ENCODE assay signal across 2 cellular contexts in the genomic region with DNA sequence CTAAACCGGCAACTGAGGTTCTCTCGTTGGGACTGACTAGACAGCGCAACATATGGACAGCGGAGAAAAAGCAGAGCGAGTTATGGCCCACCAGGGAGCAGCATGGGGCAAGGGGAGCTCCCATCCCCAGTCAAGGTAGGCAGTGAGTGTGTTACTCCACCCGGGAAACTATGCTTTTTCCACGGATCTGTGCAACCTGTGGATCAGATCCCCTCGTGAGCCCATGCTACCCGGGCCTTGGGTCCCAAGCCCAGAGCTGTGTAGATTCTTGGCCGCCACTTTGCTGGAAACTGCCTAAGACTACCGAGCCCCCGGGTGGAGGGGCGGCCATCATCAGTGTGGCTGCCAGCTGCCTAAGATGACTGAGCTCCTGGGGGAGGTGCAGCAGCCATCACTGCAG.
TF ChIP-seq lines count a peak whose summit lies in the region.

No MANE protein-coding gene starts in this region.

TF ChIP-seq in IMR-90, 13 proteins besides CTCF, POLR2A, EP300 and RAD21 (continued from another document):
- TF ChIP-seq ELK1 (IDR thresholded peaks at IDR 0.05; ENCODE audit: borderline replicate concordance, low read depth, low read length) (no peak), RFX5 (IDR thresholded peaks at IDR 0.05; ENCODE audit: low read depth, low read length) (no peak), BHLHE40 (IDR thresholded peaks at IDR 0.05; ENCODE audit: low read depth, low read length) (no peak), MXI1 (IDR thresholded peaks at IDR 0.05; ENCODE audit: borderline replicate concordance, low read depth, low read length) (no peak), MAZ (IDR thresholded peaks at IDR 0.05; ENCODE audit: borderline replicate concordance, low read depth, low read length) (no peak), NFE2L2 (IDR thresholded peaks at IDR 0.05; ENCODE audit: low read depth, low read length) (no peak), CEBPB (IDR thresholded peaks at IDR 0.05; ENCODE audit: low read depth, low read length) (no peak), SMC3 (IDR thresholded peaks at IDR 0.05; ENCODE audit: low read depth, low read length) (no peak)
- TF ChIP-seq, protein P1, sequence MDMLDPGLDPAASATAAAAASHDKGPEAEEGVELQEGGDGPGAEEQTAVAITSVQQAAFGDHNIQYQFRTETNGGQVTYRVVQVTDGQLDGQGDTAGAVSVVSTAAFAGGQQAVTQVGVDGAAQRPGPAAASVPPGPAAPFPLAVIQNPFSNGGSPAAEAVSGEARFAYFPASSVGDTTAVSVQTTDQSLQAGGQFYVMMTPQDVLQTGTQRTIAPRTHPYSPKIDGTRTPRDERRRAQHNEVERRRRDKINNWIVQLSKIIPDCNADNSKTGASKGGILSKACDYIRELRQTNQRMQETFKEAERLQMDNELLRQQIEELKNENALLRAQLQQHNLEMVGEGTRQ (IDR thresholded peaks at IDR 0.05; ENCODE audit: low read depth, low read length): no peak

TF ChIP-seq in WTC11, 78 proteins besides CTCF, POLR2A, EP300 and RAD21 (continued from another document):
- TF ChIP-seq, protein P2, sequence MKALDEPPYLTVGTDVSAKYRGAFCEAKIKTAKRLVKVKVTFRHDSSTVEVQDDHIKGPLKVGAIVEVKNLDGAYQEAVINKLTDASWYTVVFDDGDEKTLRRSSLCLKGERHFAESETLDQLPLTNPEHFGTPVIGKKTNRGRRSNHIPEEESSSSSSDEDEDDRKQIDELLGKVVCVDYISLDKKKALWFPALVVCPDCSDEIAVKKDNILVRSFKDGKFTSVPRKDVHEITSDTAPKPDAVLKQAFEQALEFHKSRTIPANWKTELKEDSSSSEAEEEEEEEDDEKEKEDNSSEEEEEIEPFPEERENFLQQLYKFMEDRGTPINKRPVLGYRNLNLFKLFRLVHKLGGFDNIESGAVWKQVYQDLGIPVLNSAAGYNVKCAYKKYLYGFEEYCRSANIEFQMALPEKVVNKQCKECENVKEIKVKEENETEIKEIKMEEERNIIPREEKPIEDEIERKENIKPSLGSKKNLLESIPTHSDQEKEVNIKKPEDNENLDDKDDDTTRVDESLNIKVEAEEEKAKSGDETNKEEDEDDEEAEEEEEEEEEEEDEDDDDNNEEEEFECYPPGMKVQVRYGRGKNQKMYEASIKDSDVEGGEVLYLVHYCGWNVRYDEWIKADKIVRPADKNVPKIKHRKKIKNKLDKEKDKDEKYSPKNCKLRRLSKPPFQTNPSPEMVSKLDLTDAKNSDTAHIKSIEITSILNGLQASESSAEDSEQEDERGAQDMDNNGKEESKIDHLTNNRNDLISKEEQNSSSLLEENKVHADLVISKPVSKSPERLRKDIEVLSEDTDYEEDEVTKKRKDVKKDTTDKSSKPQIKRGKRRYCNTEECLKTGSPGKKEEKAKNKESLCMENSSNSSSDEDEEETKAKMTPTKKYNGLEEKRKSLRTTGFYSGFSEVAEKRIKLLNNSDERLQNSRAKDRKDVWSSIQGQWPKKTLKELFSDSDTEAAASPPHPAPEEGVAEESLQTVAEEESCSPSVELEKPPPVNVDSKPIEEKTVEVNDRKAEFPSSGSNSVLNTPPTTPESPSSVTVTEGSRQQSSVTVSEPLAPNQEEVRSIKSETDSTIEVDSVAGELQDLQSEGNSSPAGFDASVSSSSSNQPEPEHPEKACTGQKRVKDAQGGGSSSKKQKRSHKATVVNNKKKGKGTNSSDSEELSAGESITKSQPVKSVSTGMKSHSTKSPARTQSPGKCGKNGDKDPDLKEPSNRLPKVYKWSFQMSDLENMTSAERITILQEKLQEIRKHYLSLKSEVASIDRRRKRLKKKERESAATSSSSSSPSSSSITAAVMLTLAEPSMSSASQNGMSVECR (CRISPR knock-in tag; IDR thresholded peaks at IDR 0.05; ENCODE audit: borderline replicate concordance): no peak
- TF ChIP-seq ZNF671 (CRISPR knock-in tag; IDR thresholded peaks at IDR 0.05) (no peak), SMAD3 (CRISPR knock-in tag; IDR thresholded peaks at IDR 0.05; ENCODE audit: borderline replicate concordance) (no peak), ZNF121 (CRISPR knock-in tag; IDR thresholded peaks at IDR 0.05) (no peak), NFYB (CRISPR knock-in tag; conservative IDR thresholded peaks at IDR 0.05; ENCODE audit: low read depth) (no peak)
- TF ChIP-seq, protein P3, sequence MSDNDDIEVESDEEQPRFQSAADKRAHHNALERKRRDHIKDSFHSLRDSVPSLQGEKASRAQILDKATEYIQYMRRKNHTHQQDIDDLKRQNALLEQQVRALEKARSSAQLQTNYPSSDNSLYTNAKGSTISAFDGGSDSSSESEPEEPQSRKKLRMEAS (CRISPR knock-in tag; IDR thresholded peaks at IDR 0.05): no peak
